ENCODE assay signal across 1 cellular context in genomic region chr11:17696741-17697140, GRCh38.
TF ChIP-seq lines count a peak whose summit lies in the region.

No MANE protein-coding gene starts in this region.

TF ChIP-seq in GM23338, 12 proteins besides CTCF, POLR2A, EP300 and RAD21 (continued from another document):
- TF ChIP-seq STAT1 (IDR thresholded peaks at IDR 0.05; ENCODE audit: unreplicated experiment): no peak
- no peak for TF ChIP-seq REST (IDR thresholded peaks at IDR 0.05; ENCODE audit: unreplicated experiment)
- TF ChIP-seq CREB1 (CRISPR knock-in tag; IDR thresholded peaks at IDR 0.05; ENCODE audit: low read depth): no peak
- no peak for TF ChIP-seq EZH2 (IDR thresholded peaks at IDR 0.05; ENCODE audit: low read depth, unreplicated experiment)
- TF ChIP-seq JUNB (IDR thresholded peaks at IDR 0.05; ENCODE audit: unreplicated experiment): no peak
- no peak for TF ChIP-seq ZNF331 (CRISPR knock-in tag; IDR thresholded peaks at IDR 0.05; ENCODE audit: low read depth)
- no peak for TF ChIP-seq EZH2phosphoT487 (IDR thresholded peaks at IDR 0.05; ENCODE audit: unreplicated experiment)
